In genomic region chr1:112686417-112686816, GRCh38 we compare ENCODE assay signal across 3 cellular contexts.
TF ChIP-seq lines count a peak whose summit lies in the region.

No MANE protein-coding gene starts in this region.

TF ChIP-seq in SK-N-SH, 30 proteins besides CTCF, POLR2A, EP300 and RAD21:
- TF ChIP-seq NRF1 (IDR thresholded peaks at IDR 0.05; ENCODE audit: low read depth, low read length) (no peak), FOSL2 (IDR thresholded peaks at IDR 0.05; ENCODE audit: borderline replicate concordance, low read depth) (no peak)

TF ChIP-seq in SK-N-SH treated with all-trans-retinoic acid at 6 μM for 48 hours, 23 proteins besides CTCF, POLR2A, EP300 and RAD21:
- TF ChIP-seq ZNF565 (CRISPR knock-in tag; conservative IDR thresholded peaks at IDR 0.05; ENCODE audit: low read depth) (no peak), ISL1 (CRISPR knock-in tag; IDR thresholded peaks at IDR 0.05) (no peak), BACH2 (CRISPR knock-in tag; IDR thresholded peaks at IDR 0.05; ENCODE audit: borderline replicate concordance) (no peak)

TF ChIP-seq in IMR-90, 13 proteins besides CTCF, POLR2A, EP300 and RAD21:
- no peak for TF ChIP-seq CHD1 (IDR thresholded peaks at IDR 0.05; ENCODE audit: low read depth, low read length)
- TF ChIP-seq MXI1 (IDR thresholded peaks at IDR 0.05; ENCODE audit: borderline replicate concordance, low read depth, low read length): no peak
- TF ChIP-seq BHLHE40 (IDR thresholded peaks at IDR 0.05; ENCODE audit: low read depth, low read length): no peak
- no peak for TF ChIP-seq ELK1 (IDR thresholded peaks at IDR 0.05; ENCODE audit: borderline replicate concordance, low read depth, low read length)
- no peak for TF ChIP-seq MAFK (IDR thresholded peaks at IDR 0.05; ENCODE audit: low read depth, low read length)
- TF ChIP-seq NFE2L2 (IDR thresholded peaks at IDR 0.05; ENCODE audit: low read depth, low read length): no peak
- no peak for TF ChIP-seq RFX5 (IDR thresholded peaks at IDR 0.05; ENCODE audit: low read depth, low read length)
- TF ChIP-seq RCOR1 (IDR thresholded peaks at IDR 0.05; ENCODE audit: insufficient replicate concordance, low read length): no peak
- no peak for TF ChIP-seq MAZ (IDR thresholded peaks at IDR 0.05; ENCODE audit: borderline replicate concordance, low read depth, low read length)
- TF ChIP-seq CEBPB (IDR thresholded peaks at IDR 0.05; ENCODE audit: low read depth, low read length): no peak
- TF ChIP-seq FOS (IDR thresholded peaks at IDR 0.05; ENCODE audit: low read depth, low read length): no peak
- TF ChIP-seq SMC3 (IDR thresholded peaks at IDR 0.05; ENCODE audit: low read depth, low read length): no peak
- no peak for TF ChIP-seq USF2 (IDR thresholded peaks at IDR 0.05; ENCODE audit: low read depth, low read length)
TF ChIP-seq in IMR-90: peak in this region for 0.
